In genomic region chr17:34997355-34997862, GRCh38 we compare ENCODE assay signal across 8 cellular contexts. TPM values are rescaled to one million over a fixed set of nuclear protein-coding genes. Genes with fewer than 3 reads are reported as not detected.
DNase-seq lines count a peak whose midpoint lies in the region; ATAC-seq and TF ChIP-seq lines count a peak whose summit lies in the region.

No MANE protein-coding gene starts in this region.

- peak; percentile 72 for DNase-seq in AG09319 (ENCODE audit: extremely low read depth, low read depth)
- peak; percentile 91 for DNase-seq in fibroblast of pulmonary artery (ENCODE audit: low read depth)
- DNase-seq in omental fat pad (ENCODE audit: low spot score), result no peak
- DNase-seq in activated CD8-positive, alpha-beta memory T cell treated with anti-CD3 and anti-CD28 coated beads, Interleukin-2, amount 50 U/mL, for 4 hours, result no peak
- DNase-seq in effector CD4-positive, alpha-beta T cell, result no peak

- H3K4me3 ChIP-seq in fibroblast of pulmonary artery (replicated peaks; ENCODE audit: low read depth, low read length), result no peak overlapping the region

- ATAC-seq in SK-N-SH treated with all-trans-retinoic acid at 6 μM for 48 hours, result peak; percentile 78
- peak; percentile 11 for ATAC-seq in omental fat pad (ENCODE audit: low FRiP score)
- no peak for ATAC-seq in HG02870 (IDR thresholded peaks at IDR 0.05; ENCODE audit: unreplicated experiment)
- ATAC-seq in GM18909 (IDR thresholded peaks at IDR 0.05; ENCODE audit: poor library complexity, unreplicated experiment), result no peak

- TF ChIP-seq CTCF in AG09319 (IDR thresholded peaks at IDR 0.05; ENCODE audit: low read depth, low read length), result no peak
- TF ChIP-seq CTCF in fibroblast of pulmonary artery (IDR thresholded peaks at IDR 0.05; ENCODE audit: low read length, missing control alignments), result no peak
- TF ChIP-seq CTCF in omental fat pad (IDR thresholded peaks at IDR 0.05), result no peak

TF ChIP-seq in SK-N-SH treated with all-trans-retinoic acid at 6 μM for 48 hours, 23 proteins besides CTCF, POLR2A, EP300 and RAD21:
- TF ChIP-seq GLIS3 (CRISPR knock-in tag; IDR thresholded peaks at IDR 0.05) (no peak), TCF4 (CRISPR knock-in tag; IDR thresholded peaks at IDR 0.05; ENCODE audit: borderline replicate concordance) (no peak), ESRRG (CRISPR knock-in tag; IDR thresholded peaks at IDR 0.05) (no peak), PPARA (CRISPR knock-in tag; IDR thresholded peaks at IDR 0.05; ENCODE audit: borderline replicate concordance) (no peak), SNAI2 (CRISPR knock-in tag; IDR thresholded peaks at IDR 0.05) (no peak), ISL1 (CRISPR knock-in tag; IDR thresholded peaks at IDR 0.05) (no peak), ZC3H10 (CRISPR knock-in tag; IDR thresholded peaks at IDR 0.05) (no peak), ZNF8 (CRISPR knock-in tag; IDR thresholded peaks at IDR 0.05) (no peak), PATZ1 (CRISPR knock-in tag; IDR thresholded peaks at IDR 0.05; ENCODE audit: borderline replicate concordance) (no peak), ZFP30 (CRISPR knock-in tag; IDR thresholded peaks at IDR 0.05) (no peak), OSR1 (CRISPR knock-in tag; IDR thresholded peaks at IDR 0.05) (no peak), TOX (CRISPR knock-in tag; IDR thresholded peaks at IDR 0.05; ENCODE audit: borderline replicate concordance) (no peak)
- TF ChIP-seq, protein P1, sequence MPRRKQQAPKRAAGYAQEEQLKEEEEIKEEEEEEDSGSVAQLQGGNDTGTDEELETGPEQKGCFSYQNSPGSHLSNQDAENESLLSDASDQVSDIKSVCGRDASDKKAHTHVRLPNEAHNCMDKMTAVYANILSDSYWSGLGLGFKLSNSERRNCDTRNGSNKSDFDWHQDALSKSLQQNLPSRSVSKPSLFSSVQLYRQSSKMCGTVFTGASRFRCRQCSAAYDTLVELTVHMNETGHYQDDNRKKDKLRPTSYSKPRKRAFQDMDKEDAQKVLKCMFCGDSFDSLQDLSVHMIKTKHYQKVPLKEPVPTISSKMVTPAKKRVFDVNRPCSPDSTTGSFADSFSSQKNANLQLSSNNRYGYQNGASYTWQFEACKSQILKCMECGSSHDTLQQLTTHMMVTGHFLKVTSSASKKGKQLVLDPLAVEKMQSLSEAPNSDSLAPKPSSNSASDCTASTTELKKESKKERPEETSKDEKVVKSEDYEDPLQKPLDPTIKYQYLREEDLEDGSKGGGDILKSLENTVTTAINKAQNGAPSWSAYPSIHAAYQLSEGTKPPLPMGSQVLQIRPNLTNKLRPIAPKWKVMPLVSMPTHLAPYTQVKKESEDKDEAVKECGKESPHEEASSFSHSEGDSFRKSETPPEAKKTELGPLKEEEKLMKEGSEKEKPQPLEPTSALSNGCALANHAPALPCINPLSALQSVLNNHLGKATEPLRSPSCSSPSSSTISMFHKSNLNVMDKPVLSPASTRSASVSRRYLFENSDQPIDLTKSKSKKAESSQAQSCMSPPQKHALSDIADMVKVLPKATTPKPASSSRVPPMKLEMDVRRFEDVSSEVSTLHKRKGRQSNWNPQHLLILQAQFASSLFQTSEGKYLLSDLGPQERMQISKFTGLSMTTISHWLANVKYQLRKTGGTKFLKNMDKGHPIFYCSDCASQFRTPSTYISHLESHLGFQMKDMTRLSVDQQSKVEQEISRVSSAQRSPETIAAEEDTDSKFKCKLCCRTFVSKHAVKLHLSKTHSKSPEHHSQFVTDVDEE (CRISPR knock-in tag; IDR thresholded peaks at IDR 0.05), result no peak
- TF ChIP-seq, protein P2, sequence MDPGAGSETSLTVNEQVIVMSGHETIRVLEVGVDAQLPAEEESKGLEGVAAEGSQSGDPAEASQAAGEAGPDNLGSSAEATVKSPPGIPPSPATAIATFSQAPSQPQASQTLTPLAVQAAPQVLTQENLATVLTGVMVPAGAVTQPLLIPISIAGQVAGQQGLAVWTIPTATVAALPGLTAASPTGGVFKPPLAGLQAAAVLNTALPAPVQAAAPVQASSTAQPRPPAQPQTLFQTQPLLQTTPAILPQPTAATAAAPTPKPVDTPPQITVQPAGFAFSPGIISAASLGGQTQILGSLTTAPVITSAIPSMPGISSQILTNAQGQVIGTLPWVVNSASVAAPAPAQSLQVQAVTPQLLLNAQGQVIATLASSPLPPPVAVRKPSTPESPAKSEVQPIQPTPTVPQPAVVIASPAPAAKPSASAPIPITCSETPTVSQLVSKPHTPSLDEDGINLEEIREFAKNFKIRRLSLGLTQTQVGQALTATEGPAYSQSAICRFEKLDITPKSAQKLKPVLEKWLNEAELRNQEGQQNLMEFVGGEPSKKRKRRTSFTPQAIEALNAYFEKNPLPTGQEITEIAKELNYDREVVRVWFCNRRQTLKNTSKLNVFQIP (CRISPR knock-in tag; IDR thresholded peaks at IDR 0.05; ENCODE audit: borderline replicate concordance, low read depth), result no peak

RNA-seq across cellular contexts. Expression of gene LIG3, which starts 17.1 kb away (rescaled TPM):
- total RNA-seq in omental fat pad, result 10 to 100 TPM; 17.7 to 23.2 (median 20.0) TPM

RNA-seq across cellular contexts. Expression of gene ZNF830, which starts 36.1 kb away (rescaled TPM):
- 10 to 100 TPM in 3 of 4 donors, 1 to 10 TPM in 1; 8.6 to 15.7 (median 10.8) TPM for total RNA-seq in omental fat pad

RNA-seq across cellular contexts. Expression of gene CCT6B, which starts 36.1 kb away (rescaled TPM):
- total RNA-seq in omental fat pad, result 1 to 10 TPM; 2.4 to 4.6 (median 4.0) TPM

Comparison
In these comparisons a context has a peak if more than half of its experiments do, and no peak if none do; other contexts are left out.
1. DNase-seq: peak in AG09319 (single experiment) and fibroblast of pulmonary artery (single experiment); none in omental fat pad (single experiment), activated CD8-positive, alpha-beta memory T cell treated with anti-CD3 and anti-CD28 coated beads, Interleukin-2, amount 50 U/mL, for 4 hours (single experiment) and effector CD4-positive, alpha-beta T cell (single experiment).
2. ATAC-seq: peak in SK-N-SH treated with all-trans-retinoic acid at 6 μM for 48 hours (single experiment) and omental fat pad (single experiment); none in HG02870 (single experiment) and GM18909 (single experiment).